In the genomic region with DNA sequence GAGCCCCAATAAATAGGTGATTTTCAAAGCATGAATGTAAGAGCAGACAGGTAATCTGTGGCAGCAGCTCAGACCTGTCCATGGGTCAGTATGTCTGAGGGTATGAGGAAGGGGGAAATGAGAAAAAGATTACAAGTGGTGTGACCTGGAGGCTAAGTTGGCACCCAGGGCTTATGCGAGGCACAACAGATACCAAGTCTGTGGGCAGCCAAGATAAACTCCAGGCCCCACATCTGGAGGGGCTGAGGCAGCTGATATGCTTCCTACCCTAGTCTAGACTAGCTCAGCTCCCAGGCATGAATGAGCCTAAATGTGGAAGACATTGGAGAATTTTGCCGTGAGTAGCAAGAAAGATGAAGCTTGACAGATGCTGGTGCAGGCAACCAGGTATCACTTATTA, we compare ENCODE assay signal across 16 cellular contexts.
"Had no signal": no experiment of that assay in that cellular context is flagged by ENCODE, and none has a peak within 500 bp of the region (broad histone marks: within the 10 kb centered on the region; RNA-seq: fewer than 3 reads in every experiment).

No MANE protein-coding gene starts in this region.

- H3K27me3 Mint-ChIP-seq: progenitor cell of endocrine pancreas had no signal

- H3K27ac Mint-ChIP-seq: endodermal cell, nephron progenitor cell, progenitor cell of endocrine pancreas had no signal

- H3K4me1 Mint-ChIP-seq: endodermal cell had no signal

- DNase-seq: effector CD4-positive, alpha-beta T cell; endodermal cell; gastrocnemius medialis; heart right ventricle; hypothalamus; islet precursor cell; mammary epithelial cell; nephron progenitor cell; right cardiac atrium; small intestine; stimulated activated CD4-positive, alpha-beta T cell treated with anti-CD3 and anti-CD28 coated beads, Interleukin-12 subunit alpha, Interleukin-12 subunit beta, amount 100 ng/mL, for 4 hours; stimulated activated naive CD4-positive, alpha-beta T cell treated with Interleukin-2 at 50 U/mL for 16 hours; trophoblast cell had no signal

- H3K4me3 Mint-ChIP-seq: endodermal cell, nephron progenitor cell had no signal

- ATAC-seq: esophagus mucosa, gastrocnemius medialis, heart right ventricle, left lobe of liver, right cardiac atrium had no signal

- H3K9me3 Mint-ChIP-seq: endodermal cell had no signal
